ENCODE assay signal across 11 cellular contexts in the genomic region with DNA sequence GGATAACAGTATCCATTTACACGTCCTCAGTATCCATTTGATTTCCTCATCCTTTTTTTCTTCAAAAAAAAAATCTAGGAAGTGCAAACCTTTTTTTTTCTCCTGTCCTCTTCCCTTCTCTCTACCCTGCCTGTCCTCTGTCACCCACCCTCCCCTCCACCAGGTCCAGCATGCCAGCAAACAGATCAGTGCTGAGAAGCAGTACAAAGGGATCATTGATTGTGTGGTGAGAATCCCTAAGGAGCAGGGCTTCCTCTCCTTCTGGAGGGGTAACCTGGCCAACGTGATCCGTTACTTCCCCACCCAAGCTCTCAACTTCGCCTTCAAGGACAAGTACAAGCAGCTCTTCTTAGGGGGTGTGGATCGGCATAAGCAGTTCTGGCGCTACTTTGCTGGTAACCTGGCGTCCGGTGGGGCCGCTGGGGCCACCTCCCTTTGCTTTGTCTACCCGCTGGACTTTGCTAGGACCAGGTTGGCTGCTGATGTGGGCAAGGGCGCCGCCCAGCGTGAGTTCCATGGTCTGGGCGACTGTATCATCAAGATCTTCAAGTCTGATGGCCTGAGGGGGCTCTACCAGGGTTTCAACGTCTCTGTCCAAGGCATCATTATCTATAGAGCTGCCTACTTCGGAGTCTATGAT. TPM values are rescaled to one million over a fixed set of nuclear protein-coding genes. Genes with fewer than 3 reads are reported as not detected.
A peak's percentile ranks its signal among the peaks of the same experiment; 100 is the strongest.
DNase-seq lines count a peak whose midpoint lies in the region; ATAC-seq and TF ChIP-seq lines count a peak whose summit lies in the region.
"Had no signal": no experiment of that assay in that cellular context is flagged by ENCODE, and none has a peak within 500 bp of the region (broad histone marks: within the 10 kb centered on the region; RNA-seq: fewer than 3 reads in every experiment).

No MANE protein-coding gene starts in this region.

- H3K4me1 Mint-ChIP-seq in CD4-positive, alpha-beta memory T cell: peaks cover 10 to 24% (median 16%) of the 10 kb centered on the region in 4 donors
- H3K4me1 Mint-ChIP-seq in glutamatergic neuron (ENCODE audit: low read depth, unreplicated experiment): peaks cover 14% of the 10 kb centered on the region

- H3K27ac ChIP-seq in CD4-positive, alpha-beta memory T cell (ENCODE audit: low read depth, low read length): no peak overlapping the region
- no peak overlapping the region for H3K27ac ChIP-seq in PC-3 (ENCODE audit: low read length)
- H3K27ac ChIP-seq in prostate gland: peak overlapping the region; percentile 14 to 81

- H3K9ac ChIP-seq in PC-3 (ENCODE audit: low read length): no peak overlapping the region

- BruUV-seq in PC-3 (replicated peaks; lab: Mats Ljungman, UMichigan): no TSS peak

- H4K20me1 ChIP-seq in PC-3 (ENCODE audit: low read length): peaks cover 6% of the 10 kb centered on the region; the same call in 1 of the 2 replicates

- H3K79me2 ChIP-seq in PC-3 (ENCODE audit: low read length): peaks cover 17% of the 10 kb centered on the region

- no peaks in the 10 kb centered on the region for H3F3A ChIP-seq in PC-3 (ENCODE audit: low read length, unreplicated experiment)

- peaks cover 6% of the 10 kb centered on the region for H3K27me3 ChIP-seq in CD4-positive, alpha-beta memory T cell (ENCODE audit: insufficient read depth, low read length)
- H3K27me3 ChIP-seq in PC-3 (ENCODE audit: low read length) (no peaks in the 10 kb centered on the region), prostate gland (replicated peaks; ENCODE audit: insufficient read depth) (no peaks in the 10 kb centered on the region)

- no peaks in the 10 kb centered on the region for H3K36me3 ChIP-seq in CD4-positive, alpha-beta memory T cell (ENCODE audit: insufficient read depth, low read length)
- H3K36me3 ChIP-seq in PC-3 (ENCODE audit: low read depth, low read length): no peaks in the 10 kb centered on the region
- no peaks in the 10 kb centered on the region for H3K36me3 ChIP-seq in prostate gland

- CTCF ChIA-PET in CD4-positive, alpha-beta memory T cell (lab: Charles Lee; ENCODE audit: partially characterized antibody): interaction anchor here (1.8 to 7.3 kb wide), 3 partner anchors 10 to 39 kb away, joined by 6 to 45 read pairs (median 12); no protein-coding TSS in a partner anchor
- CTCF ChIA-PET in PC-3 (lab: Charles Lee): no interaction called here

- peak overlapping the region in 7 of 8 donors; percentile 8 to 85 (median 44) for H3K4me3 Mint-ChIP-seq in CD4-positive, alpha-beta memory T cell
- peak overlapping the region; percentile 93 for H3K4me3 Mint-ChIP-seq in glutamatergic neuron (ENCODE audit: unreplicated experiment)

- peak overlapping the region; percentile 86 for H3K4me2 ChIP-seq in PC-3 (ENCODE audit: low read length)

- no peak for DNase-seq in CD4-positive, alpha-beta memory T cell
- DNase-seq in PC-3 (no peak), glutamatergic neuron (no peak), prostate gland (ENCODE audit: low spot score) (no peak), DMS114 treated with DMSO at 0.1 percent for 48 hours (lab: John Stamatoyannopoulos, UW; ENCODE audit: unreplicated experiment) (no peak), NCI-H69 (lab: John Stamatoyannopoulos, UW) (no peak)
- DNase-seq: aorta, NCI-H1417, T-cell had no signal

- no peak for TF ChIP-seq POLR2A in prostate gland (IDR thresholded peaks at IDR 0.05)

- H3K36me3 Mint-ChIP-seq in CD4-positive, alpha-beta memory T cell: peaks cover 4 to 10% of the 10 kb centered on the region in 2 donors
- H3K36me3 Mint-ChIP-seq in glutamatergic neuron (ENCODE audit: unreplicated experiment): peaks cover 6% of the 10 kb centered on the region

- no peak for ATAC-seq in PC-3
- no peak for ATAC-seq in GM18907 (IDR thresholded peaks at IDR 0.05; ENCODE audit: unreplicated experiment)
- ATAC-seq in GM21737 (IDR thresholded peaks at IDR 0.05; ENCODE audit: unreplicated experiment): no peak
- ATAC-seq: T-cell had no signal

- no peak for TF ChIP-seq CTCF in PC-3 (conservative IDR thresholded peaks at IDR 0.05; ENCODE audit: low read depth, low read length)
- no peak for TF ChIP-seq CTCF in glutamatergic neuron (IDR thresholded peaks at IDR 0.05; ENCODE audit: partially characterized antibody, unreplicated experiment)
- no peak for TF ChIP-seq CTCF in prostate gland (IDR thresholded peaks at IDR 0.05)

- H3K9me3 ChIP-seq in CD4-positive, alpha-beta memory T cell (ENCODE audit: control insufficient read depth in 1 of 2, low read length in 2 of 2): no peaks in the 10 kb centered on the region
- H3K9me3 ChIP-seq in PC-3 (ENCODE audit: low read length) (no peaks in the 10 kb centered on the region), prostate gland (no peaks in the 10 kb centered on the region)

- H3K27me3 Mint-ChIP-seq in CD4-positive, alpha-beta memory T cell: peaks cover 1 to 4% of the 10 kb centered on the region in 2 donors
- H3K27me3 Mint-ChIP-seq in glutamatergic neuron (ENCODE audit: unreplicated experiment): peaks cover 3% of the 10 kb centered on the region

- no peaks in the 10 kb centered on the region for H3K9me3 Mint-ChIP-seq in CD4-positive, alpha-beta memory T cell
- peaks cover 5% of the 10 kb centered on the region for H3K9me3 Mint-ChIP-seq in glutamatergic neuron (ENCODE audit: unreplicated experiment)
- H3K9me3 Mint-ChIP-seq: T-cell had no signal

- intact Hi-C loops in CD4-positive, alpha-beta memory T cell (cut with micrococcal nuclease): loop anchor here (5.0 kb wide), 1 partner anchor 253 kb away; the partner anchor contains the start of genes ANKRD37 and LRP2BP
- intact Hi-C loops in PC-3 (cut with micrococcal nuclease): loop anchor here (5.0 kb wide), 1 partner anchor 38 kb away; no protein-coding TSS in a partner anchor
- intact Hi-C loops in prostate gland (cut with DNase I): loop anchor here (5.0 kb wide), 2 partner anchors 38 to 253 kb away; partner anchors contain the start of genes ANKRD37 and LRP2BP

- POLR2A ChIA-PET in CD4-positive, alpha-beta memory T cell (lab: Charles Lee; ENCODE audit: partially characterized antibody): interaction anchor here (2.8 kb wide), 1 partner anchor 251 kb away, joined by 14 read pairs; the partner anchor contains the start of genes ANKRD37 and LRP2BP
- POLR2A ChIA-PET in PC-3 (lab: Charles Lee; ENCODE audit: unreplicated experiment): no interaction called here

- H3K9me2 ChIP-seq in PC-3 (replicated peaks; ENCODE audit: low read length): no peaks in the 10 kb centered on the region

- H3K4me3 ChIP-seq in CD4-positive, alpha-beta memory T cell (ENCODE audit: low read length in 2 of 2): no peak overlapping the region
- H3K4me3 ChIP-seq in PC-3 (ENCODE audit: low read length) (peak overlapping the region; percentile 83; the same call in 1 of the 2 replicates), prostate gland (no peak overlapping the region)

- 85% methylated on average over 16 of the region's 16 CpGs for WGBS in prostate gland

- peak overlapping the region in 1 of 7 donors; percentile 17 for H3K27ac Mint-ChIP-seq in CD4-positive, alpha-beta memory T cell
- H3K27ac Mint-ChIP-seq in glutamatergic neuron (ENCODE audit: unreplicated experiment): no peak overlapping the region

- no peak overlapping the region for H2AFZ ChIP-seq in PC-3 (ENCODE audit: low read length)

- peaks cover 15% of the 10 kb centered on the region for H3K4me1 ChIP-seq in CD4-positive, alpha-beta memory T cell (ENCODE audit: insufficient read depth, low read length)
- H3K4me1 ChIP-seq in PC-3 (ENCODE audit: insufficient read depth, low read length) (peaks cover 13% of the 10 kb centered on the region; the same call in 1 of the 2 replicates), prostate gland (replicated peaks) (no peaks in the 10 kb centered on the region)

RNA-seq across cellular contexts. Expression of gene SLC25A4, which starts 1.7 kb away (rescaled TPM):
- 1 to 10 TPM; 6.4 to 7.2 TPM for total RNA-seq in CD4-positive, alpha-beta memory T cell
- polyA plus RNA-seq in CD4-positive, alpha-beta memory T cell: 1 to 10 TPM; 7.8 to 9.0 TPM
- 20.7 and 23.2 TPM in 2 replicates for total RNA-seq in PC-3 (2014; rRNA removed)
- 44.7 TPM for total RNA-seq in glutamatergic neuron (ENCODE audit: unreplicated experiment)
- 100 to 1,000 TPM in 1 of 2 donors, 10 to 100 TPM in 1; 46.0 to 105 TPM for total RNA-seq in prostate gland

RNA-seq across cellular contexts. Expression of gene CFAP97, which starts 59.1 kb away (rescaled TPM):
- 10 to 100 TPM; 41.6 to 41.9 TPM for total RNA-seq in CD4-positive, alpha-beta memory T cell
- 100 to 1,000 TPM; 123 to 128 TPM for polyA plus RNA-seq in CD4-positive, alpha-beta memory T cell
- total RNA-seq in PC-3 (2014; rRNA removed) (10.5 and 12.4 TPM in 2 replicates), glutamatergic neuron (ENCODE audit: unreplicated experiment) (28.4 TPM), prostate gland (10 to 100 TPM; 28.9 to 35.2 TPM)

Comparison
In these comparisons a context has a peak if more than half of its experiments do, and no peak if none do; other contexts are left out.
1. H3K27ac ChIP-seq: peak in prostate gland (2 of 2); none in CD4-positive, alpha-beta memory T cell (single experiment) and PC-3 (single experiment).